ENCODE assay signal across 6 cellular contexts in genomic region chr19:2822846-2823245, GRCh38. TPM values are rescaled to one million over a fixed set of nuclear protein-coding genes. Genes with fewer than 3 reads are reported as not detected.
"Had no signal": no experiment of that assay in that cellular context is flagged by ENCODE, and none has a peak within 500 bp of the region (broad histone marks: within the 10 kb centered on the region; RNA-seq: fewer than 3 reads in every experiment).

No MANE protein-coding gene starts in this region.

- H3K27ac Mint-ChIP-seq: H9 had no signal

- H3K4me3 Mint-ChIP-seq: H9 had no signal

- DNase-seq: GM23248, GOT3, H9, HCEC 1CT, IMR-90 had no signal

- H3K27ac ChIP-seq: GM23248 had no signal

RNA-seq across cellular contexts. Expression of gene ZNF556, which starts 44.3 kb away (rescaled TPM):
- total RNA-seq: GM23248, H4, H9, IMR-90 had no signal
